In the genomic region with DNA sequence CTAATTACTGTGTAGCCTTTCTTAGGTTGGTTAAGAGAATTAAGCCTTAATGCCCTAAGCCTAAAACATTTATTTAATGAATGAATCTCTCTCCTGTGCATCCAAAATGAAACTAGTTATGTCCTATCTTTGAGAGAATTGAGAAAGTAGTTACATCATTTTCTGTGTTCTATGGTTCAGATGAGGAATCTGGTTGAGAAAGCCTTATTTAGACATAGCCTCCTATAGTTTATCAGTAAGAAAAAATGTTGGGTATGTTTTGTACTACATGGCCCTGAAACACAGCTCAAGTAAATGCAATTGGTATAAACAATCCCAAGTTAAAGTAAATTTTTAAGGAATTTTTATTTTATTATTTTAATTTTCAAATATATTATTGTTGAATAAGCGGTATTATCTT, we compare ENCODE assay signal across 21 cellular contexts. TPM values are rescaled to one million over a fixed set of nuclear protein-coding genes. Genes with fewer than 3 reads are reported as not detected.
"Had no signal": no experiment of that assay in that cellular context is flagged by ENCODE, and none has a peak within 500 bp of the region (broad histone marks: within the 10 kb centered on the region; RNA-seq: fewer than 3 reads in every experiment).

No MANE protein-coding gene starts in this region.

- H3K36me3 ChIP-seq: heart left ventricle, pancreas, suprapubic skin, tibial nerve had no signal

- H3K4me3 ChIP-seq: heart left ventricle, pancreas, suprapubic skin, tibial nerve had no signal

- H3K9me3 ChIP-seq: heart left ventricle, pancreas, suprapubic skin, tibial nerve had no signal

- DNase-seq: activated CD4-positive, alpha-beta T cell treated with anti-CD3 and anti-CD28 coated beads, Interleukin-2, amount 50 U/mL, for 1 hour; activated CD4-positive, CD25-positive, alpha-beta regulatory T cell treated with anti-CD3 and anti-CD28 coated beads, Interleukin-2, amount 50 U/mL, for 72 hours; activated gamma-delta T cell treated with Interleukin-2 at 50 U/mL for 16 hours; activated T-cell treated with anti-CD3 and anti-CD28 coated beads, Interleukin-2, amount 50 U/mL, for 1 hour; amniotic stem cell; cerebellar nuclear complex; effector CD4-positive, alpha-beta T cell; heart left ventricle; islet precursor cell; left cardiac atrium; nephron progenitor cell; pancreas; right cardiac atrium; stimulated activated CD4-positive, alpha-beta T cell treated with anti-CD3 and anti-CD28 coated beads, Interleukin-1b, Interleukin-23, amount 100 ng/mL, for 48 hours; stimulated activated naive CD8-positive, alpha-beta T cell treated with anti-CD3 and anti-CD28 coated beads, Interleukin-15, amount 100 ng/mL, for 72 hours; T-cell had no signal

- H3K27me3 ChIP-seq: heart left ventricle, pancreas, suprapubic skin, tibial nerve had no signal

- ATAC-seq: activated naive CD4-positive, alpha-beta T cell treated with anti-CD3 and anti-CD28 coated beads, Interleukin-2, amount 50 U/mL, for 72 hours; heart left ventricle; left cardiac atrium; pancreas; right cardiac atrium; stimulated activated naive CD8-positive, alpha-beta T cell treated with anti-CD3 and anti-CD28 coated beads, Interleukin-15, amount 100 ng/mL, for 72 hours; T-cell had no signal

- H3K27ac ChIP-seq: heart left ventricle, pancreas, suprapubic skin, tibial nerve, VCaP had no signal

- H3K4me1 ChIP-seq: heart left ventricle, pancreas, suprapubic skin, tibial nerve had no signal

RNA-seq across cellular contexts. Expression of a gene that starts 25.9 kb away (rescaled TPM):
- total RNA-seq: pulmonary artery endothelial cell had no signal
